1 cellular context compared by ENCODE assay signal in genomic region chr9:209143-209758, GRCh38.
A peak's percentile ranks its signal among the peaks of the same experiment; 100 is the strongest.
TF ChIP-seq lines count a peak whose summit lies in the region.

No MANE protein-coding gene starts in this region.

TF ChIP-seq in K562, 482 proteins besides CTCF, POLR2A, EP300 and RAD21 (continued from another document):
- TF ChIP-seq SFPQ (IDR thresholded peaks at IDR 0.05; ENCODE audit: low read depth, low read length) (no peak), HOXB6 (CRISPR knock-in tag; IDR thresholded peaks at IDR 0.05; ENCODE audit: borderline replicate concordance) (no peak), ASH1L (IDR thresholded peaks at IDR 0.05; ENCODE audit: borderline replicate concordance, low read depth, partially characterized antibody) (no peak), CBFA2T3 (IDR thresholded peaks at IDR 0.05) (no peak), CREB1 (IDR thresholded peaks at IDR 0.05) (no peak), CREB1 (CRISPR knock-in tag; IDR thresholded peaks at IDR 0.05) (no peak), BCOR (IDR thresholded peaks at IDR 0.05) (no peak), ZNF584 (CRISPR knock-in tag; IDR thresholded peaks at IDR 0.05; ENCODE audit: low read depth) (no peak), XRCC5 (IDR thresholded peaks at IDR 0.05; ENCODE audit: low read depth, low read length) (no peak), ZC3H4 (CRISPR knock-in tag; IDR thresholded peaks at IDR 0.05; ENCODE audit: borderline replicate concordance) (no peak), ZNF592 (IDR thresholded peaks at IDR 0.05) (peak; percentile 69), RBFOX2 (IDR thresholded peaks at IDR 0.05; ENCODE audit: low read depth, low read length) (peak; percentile 47; the same call in 1 of the 2 replicates), BRD9 (IDR thresholded peaks at IDR 0.05; ENCODE audit: low read depth, partially characterized antibody) (peak; percentile 11), NFRKB (IDR thresholded peaks at IDR 0.05; ENCODE audit: low read depth) (peak; percentile 41; the same call in 1 of the 2 replicates), ZBTB5 (IDR thresholded peaks at IDR 0.05) (no peak), BACH1 (tag; IDR thresholded peaks at IDR 0.05) (0 out of 2 replicates have a peak, but pooled peaks have one; percentile 42), ZNF253 (CRISPR knock-in tag; conservative IDR thresholded peaks at IDR 0.05) (no peak), MLLT1 (IDR thresholded peaks at IDR 0.05) (0 out of 4 replicates have a peak, but pooled peaks of 1 of the 2 experiments have one; percentile 38), RFX7 (CRISPR knock-in tag; IDR thresholded peaks at IDR 0.05) (no peak), ZNF175 (CRISPR knock-in tag; IDR thresholded peaks at IDR 0.05; ENCODE audit: low read depth) (peak; percentile 50; the same call in 1 of the 2 replicates), PKNOX1 (IDR thresholded peaks at IDR 0.05) (peak; percentile 58), CXXC5 (CRISPR knock-in tag; IDR thresholded peaks at IDR 0.05) (peak; percentile 25; the same call in 1 of the 2 replicates), L3MBTL2 (IDR thresholded peaks at IDR 0.05) (no peak), E2F8 (IDR thresholded peaks at IDR 0.05; ENCODE audit: low read depth, partially characterized antibody) (no peak), TEAD2 (tag; IDR thresholded peaks at IDR 0.05) (no peak), SPI1 (IDR thresholded peaks at IDR 0.05; ENCODE audit: borderline replicate concordance, low read depth, low read length) (0 out of 2 replicates have a peak, but pooled peaks have one; percentile 12), TBP (optimal IDR thresholded peaks at IDR 0.05; ENCODE audit: low read depth, low read length) (no peak)
